15 cellular contexts compared by ENCODE assay signal in genomic region chr14:104373855-104374717, GRCh38.
A peak's percentile ranks its signal among the peaks of the same experiment; 100 is the strongest.
DNase-seq lines count a peak whose midpoint lies in the region; ATAC-seq, FAIRE-seq and TF ChIP-seq lines count a peak whose summit lies in the region.
"Had no signal": no experiment of that assay in that cellular context is flagged by ENCODE, and none has a peak within 500 bp of the region (broad histone marks: within the 10 kb centered on the region; RNA-seq: fewer than 3 reads in every experiment).

No MANE protein-coding gene starts in this region.

- POLR2A ChIA-PET in HEK293T (lab: Yijun Ruan, JAX): no interaction called here

- whole genome bisulfite sequencing in heart left ventricle, 4 donors: 82 to 85% (median 83%) methylated on average over 27 to 33 of the region's 33 CpGs
- WGBS in psoas muscle, 3 donors: 83 to 90% (median 88%) methylated on average over 33 of the region's 33 CpGs

- ATAC-seq in heart left ventricle: no peak
- ATAC-seq in RWPE2 (ENCODE audit: low read depth): no peak
- ATAC-seq in psoas muscle: no peak
- ATAC-seq in HG02571 (IDR thresholded peaks at IDR 0.05; ENCODE audit: unreplicated experiment): no peak
- ATAC-seq: A549, HCT116, HepG2 had no signal

- H3K9me3 ChIP-seq in heart left ventricle (no peaks in the 10 kb centered on the region), right atrium auricular region (no peaks in the 10 kb centered on the region), RWPE2 (ENCODE audit: severe bottlenecking) (no peaks in the 10 kb centered on the region), kidney (ENCODE audit: control insufficient read depth in 1 of 2, low read length in 2 of 2) (no peaks in the 10 kb centered on the region), psoas muscle (no peaks in the 10 kb centered on the region)
- H3K9me3 ChIP-seq: A549, Caco-2 had no signal

- H3K27me3 ChIP-seq in heart left ventricle (peaks cover 0 to 18% (median 0%) of the 10 kb centered on the region in 9 donors), right atrium auricular region (no peaks in the 10 kb centered on the region), RWPE2 (ENCODE audit: insufficient read depth, poor library complexity, severe bottlenecking) (peaks cover 50% of the 10 kb centered on the region), psoas muscle (ENCODE audit: insufficient read depth in 3 of 3, low read length in 2 of 3) (peaks cover 0 to 25% (median 6%) of the 10 kb centered on the region in 3 donors)

- DNase-seq in heart left ventricle (peak in 3 of 5 donors; percentile 14 to 51 (median 15)), right atrium auricular region (ENCODE audit: low spot score) (no peak), RWPE2 (ENCODE audit: low spot score) (peak; percentile 58), kidney (peak; percentile 55), psoas muscle (peak; percentile 7 to 38), NCI-H748 (lab: John Stamatoyannopoulos, UW; ENCODE audit: unreplicated experiment) (no peak), HEK293T (ENCODE audit: extremely low spot score) (no peak)
- DNase-seq: Caco-2, DND-41, GDM1 had no signal

- H3K36me3 ChIP-seq in heart left ventricle (no peaks in the 10 kb centered on the region), right atrium auricular region (no peaks in the 10 kb centered on the region), RWPE2 (ENCODE audit: low read depth) (no peaks in the 10 kb centered on the region), kidney (ENCODE audit: control insufficient read depth in 1 of 2, insufficient read depth in 2 of 2, low read length in 2 of 2) (no peaks in the 10 kb centered on the region), psoas muscle (ENCODE audit: insufficient read depth in 1 of 2, low read depth in 1 of 2) (no peaks in the 10 kb centered on the region)

- intact Hi-C loops in heart left ventricle (cut with DNase I) (loop anchor here in 4 of 10 donors (5.0 to 10.0 kb wide), 3 partner anchors 188 to 237 kb away; partner anchors contain the start of gene KIF26A (in 2 of the 4)), kidney (cut with DNase I) (no loop called here), psoas muscle (cut with DNase I) (no loop called here)

- H3K4me1 ChIP-seq in heart left ventricle (no peaks in the 10 kb centered on the region), right atrium auricular region (no peaks in the 10 kb centered on the region), RWPE2 (ENCODE audit: insufficient read depth, poor library complexity, severe bottlenecking) (no peaks in the 10 kb centered on the region), kidney (ENCODE audit: control insufficient read depth in 1 of 2, insufficient read depth in 1 of 2, low read depth in 1 of 2, low read length in 2 of 2) (no peaks in the 10 kb centered on the region), psoas muscle (no peaks in the 10 kb centered on the region)
- H3K4me1 ChIP-seq: A549, Caco-2 had no signal

- H3K9ac ChIP-seq in kidney (ENCODE audit: low read length in 2 of 2): no peak overlapping the region

- H3K27ac ChIP-seq in heart left ventricle (no peak overlapping the region), right atrium auricular region (no peak overlapping the region), RWPE2 (ENCODE audit: poor library complexity, severe bottlenecking) (no peak overlapping the region), kidney (ENCODE audit: low read depth in 2 of 2, low read length in 2 of 2) (no peak overlapping the region), psoas muscle (no peak overlapping the region)
- H3K27ac ChIP-seq: A549 had no signal

- no peak for FAIRE-seq in kidney (lab: Jason Lieb, UNC)
- FAIRE-seq: A549, HepG2, HTR-8/SVneo had no signal

- TF ChIP-seq POLR2A in heart left ventricle (IDR thresholded peaks at IDR 0.05): no peak

- CTCF ChIA-PET in HEK293T (lab: Yijun Ruan, JAX): interaction anchor here (0.5 to 1.4 kb wide), 2 partner anchors 32 to 297 kb away, joined by 4 read pairs; no protein-coding TSS in a partner anchor

- H3K4me3 ChIP-seq in heart left ventricle: no peak overlapping the region
- no peak overlapping the region for H3K4me3 ChIP-seq in right atrium auricular region
- no peak overlapping the region for H3K4me3 ChIP-seq in RWPE2 (ENCODE audit: severe bottlenecking)
- H3K4me3 ChIP-seq in kidney (ENCODE audit: low read length in 2 of 2): no peak overlapping the region
- no peak overlapping the region for H3K4me3 ChIP-seq in psoas muscle
- H3K4me3 ChIP-seq: A549 had no signal

- TF ChIP-seq CTCF in heart left ventricle (IDR thresholded peaks at IDR 0.05) (no peak), right atrium auricular region (IDR thresholded peaks at IDR 0.05) (no peak), RWPE2 (IDR thresholded peaks at IDR 0.05; ENCODE audit: poor library complexity, severe bottlenecking) (no peak), kidney (IDR thresholded peaks at IDR 0.05; ENCODE audit: borderline replicate concordance, extremely low read depth, insufficient read depth) (no peak), psoas muscle (IDR thresholded peaks at IDR 0.05) (no peak)

TF ChIP-seq in HEK293T, 16 proteins besides CTCF, POLR2A, EP300 and RAD21:
- no peak for TF ChIP-seq NFRKB (IDR thresholded peaks at IDR 0.05)

Comparison
In these comparisons a context has a peak if more than half of its experiments do, and no peak if none do; other contexts are left out.
1. DNase-seq: peak in heart left ventricle (3 of 5), RWPE2 (single experiment), kidney (single experiment) and psoas muscle (2 of 2); none in right atrium auricular region (single experiment), NCI-H748 (single experiment) and HEK293T (single experiment).